Comparison of ENCODE assay signal across 14 cellular contexts in genomic region chr7:319267-319661, GRCh38. TPM values are rescaled to one million over a fixed set of nuclear protein-coding genes. Genes with fewer than 3 reads are reported as not detected.
"Had no signal": no experiment of that assay in that cellular context is flagged by ENCODE, and none has a peak within 500 bp of the region (broad histone marks: within the 10 kb centered on the region; RNA-seq: fewer than 3 reads in every experiment).

No MANE protein-coding gene starts in this region.

- H3K27ac Mint-ChIP-seq: activated CD4-positive, alpha-beta memory T cell treated with anti-CD3 and anti-CD28 coated beads for 36 hours; activated naive CD4-positive, alpha-beta T cell treated with anti-CD3 and anti-CD28 coated beads, Interleukin-2, amount 50 U/mL, for 24 hours; activated T-cell treated with anti-CD3 and anti-CD28 coated beads, Interleukin-2, amount 50 U/mL, for 24 hours had no signal

- ATAC-seq: esophagus mucosa had no signal

- H3K4me3 Mint-ChIP-seq: activated CD4-positive, alpha-beta memory T cell treated with anti-CD3 and anti-CD28 coated beads for 36 hours; activated naive CD4-positive, alpha-beta T cell treated with anti-CD3 and anti-CD28 coated beads, Interleukin-2, amount 50 U/mL, for 24 hours; activated T-cell treated with anti-CD3 and anti-CD28 coated beads, Interleukin-2, amount 50 U/mL, for 24 hours; neural crest cell; type B pancreatic cell had no signal

- H3K36me3 ChIP-seq: cardiac muscle cell had no signal

- H3K4me1 Mint-ChIP-seq: activated naive CD4-positive, alpha-beta T cell treated with anti-CD3 and anti-CD28 coated beads, Interleukin-2, amount 50 U/mL, for 24 hours had no signal

- H3K9me3 Mint-ChIP-seq: activated CD4-positive, alpha-beta memory T cell treated with anti-CD3 and anti-CD28 coated beads for 36 hours; activated naive CD4-positive, alpha-beta T cell treated with anti-CD3 and anti-CD28 coated beads, Interleukin-2, amount 50 U/mL, for 24 hours; activated T-cell treated with anti-CD3 and anti-CD28 coated beads, Interleukin-2, amount 50 U/mL, for 24 hours; neural crest cell; type B pancreatic cell had no signal

- DNase-seq: activated CD4-positive, alpha-beta memory T cell treated with anti-CD3 and anti-CD28 coated beads for 36 hours; activated effector memory CD4-positive, alpha-beta T cell treated with Interleukin-2 at 50 U/mL for 16 hours; activated T-cell treated with anti-CD3 and anti-CD28 coated beads, Interleukin-2, amount 50 U/mL, for 24 hours; stimulated activated CD4-positive, alpha-beta T cell treated with anti-CD3 and anti-CD28 coated beads, Interleukin-15, amount 100 ng/mL, for 24 hours; stimulated activated CD4-positive, alpha-beta T cell treated with anti-CD3 and anti-CD28 coated beads, Interleukin-4, amount 100 ng/mL, for 1 hour; stimulated activated naive CD4-positive, alpha-beta T cell treated with Interleukin-2 at 50 U/mL for 16 hours had no signal

- H3K36me3 Mint-ChIP-seq: activated CD4-positive, alpha-beta memory T cell treated with anti-CD3 and anti-CD28 coated beads for 36 hours; type B pancreatic cell had no signal

- H3K4me3 ChIP-seq: cardiac muscle cell had no signal

- H3K27ac ChIP-seq: cardiac muscle cell had no signal

RNA-seq across cellular contexts. Expression of gene FOXL3, which starts 29.3 kb away (rescaled TPM):
- total RNA-seq: activated CD4-positive, alpha-beta memory T cell treated with anti-CD3 and anti-CD28 coated beads for 36 hours; cardiac muscle cell; esophagus mucosa; mucosa of gallbladder; neural crest cell; osteocyte; T-helper 1 cell treated with Interleukin-12 subunit alpha and Interleukin-12 subunit beta and Interleukin-4 antibody, amounts not matched to agents 30 ng/mL and 1 ng/mL, for 36 hours had no signal
